Comparison of ENCODE assay signal across 20 cellular contexts in genomic region chr21:31945576-31945975, GRCh38.
DNase-seq lines count a peak whose midpoint lies in the region; ATAC-seq and TF ChIP-seq lines count a peak whose summit lies in the region.
"Had no signal": no experiment of that assay in that cellular context is flagged by ENCODE, and none has a peak within 500 bp of the region (broad histone marks: within the 10 kb centered on the region; RNA-seq: fewer than 3 reads in every experiment).

No MANE protein-coding gene starts in this region.

- no peaks in the 10 kb centered on the region for H4K20me1 ChIP-seq in neural progenitor cell (ENCODE audit: low read depth)

- H3K27ac ChIP-seq in neural progenitor cell = no peak overlapping the region
- H3K27ac ChIP-seq: ascending aorta, colonic mucosa, Peyer's patch, uterus had no signal

- H3K4me1 ChIP-seq in neural progenitor cell = peaks cover 6% of the 10 kb centered on the region
- H3K4me1 ChIP-seq: ascending aorta, colonic mucosa, Peyer's patch, stomach, uterus had no signal

- no peaks in the 10 kb centered on the region for H3K36me3 ChIP-seq in neural progenitor cell
- H3K36me3 ChIP-seq: ascending aorta, colonic mucosa, Peyer's patch, stomach, uterus had no signal

- no peak overlapping the region for H3K4me3 Mint-ChIP-seq in T-helper 17 cell
- no peak overlapping the region for H3K4me3 Mint-ChIP-seq in neural progenitor cell

- no peak overlapping the region for H2AFZ ChIP-seq in neural progenitor cell (replicated peaks)

- no peak for TF ChIP-seq CTCF in neural progenitor cell (IDR thresholded peaks at IDR 0.05)

- no peaks in the 10 kb centered on the region for H3K9me3 Mint-ChIP-seq in neural progenitor cell

- H3K36me3 Mint-ChIP-seq in T-helper 17 cell (ENCODE audit: low read depth) (peaks cover 4% of the 10 kb centered on the region), neural progenitor cell (peaks cover 64% of the 10 kb centered on the region)

- peak overlapping the region; percentile 63 for H3K27ac Mint-ChIP-seq in T-helper 17 cell
- peak overlapping the region; percentile 34 for H3K27ac Mint-ChIP-seq in neural progenitor cell

- DNase-seq in AG20443 (ENCODE audit: low spot score) (peak; percentile 75), T-helper 17 cell (no peak), fibroblast of peridontal ligament (ENCODE audit: extremely low read depth) (peak; percentile 65), neural progenitor cell (ENCODE audit: low spot score) (no peak), NCI-H2227 treated with DMSO at 0.1 percent for 48 hours (lab: John Stamatoyannopoulos, UW) (no peak), kidney tubule cell (ENCODE audit: low spot score) (no peak)
- DNase-seq: activated CD4-positive, alpha-beta T cell treated with anti-CD3 and anti-CD28 coated beads, Interleukin-2, amount 50 U/mL, for 4 hours; activated naive CD4-positive, alpha-beta T cell; activated T-cell treated with anti-CD3 and anti-CD28 coated beads for 4 hours; colonic mucosa; left colon; NCI-H146; Peyer's patch; stimulated activated CD4-positive, alpha-beta T cell treated with anti-CD3 and anti-CD28 coated beads, Interleukin-2, amount 100 ng/mL, for 24 hours; stomach; uterus had no signal

- ATAC-seq in T-helper 17 cell (no peak), HG02642 (IDR thresholded peaks at IDR 0.05; ENCODE audit: poor library complexity, unreplicated experiment) (no peak), HG03139 (IDR thresholded peaks at IDR 0.05; ENCODE audit: unreplicated experiment) (no peak)
- ATAC-seq: left colon, sciatic nerve had no signal

- H3K4me3 ChIP-seq in neural progenitor cell = no peak overlapping the region
- H3K4me3 ChIP-seq: ascending aorta, colonic mucosa, Peyer's patch, stomach, uterus had no signal

- H3K9me3 ChIP-seq in T-helper 17 cell (ENCODE audit: control insufficient read depth, low read length, poor library complexity, severe bottlenecking) = no peaks in the 10 kb centered on the region
- no peaks in the 10 kb centered on the region for H3K9me3 ChIP-seq in neural progenitor cell (ENCODE audit: low read depth)
- H3K9me3 ChIP-seq: ascending aorta, colonic mucosa, Peyer's patch, stomach, uterus had no signal

- H3K4me1 Mint-ChIP-seq in T-helper 17 cell (peaks cover 4% of the 10 kb centered on the region), neural progenitor cell (peaks cover 21% of the 10 kb centered on the region)

- no peaks in the 10 kb centered on the region for H3F3A ChIP-seq in neural progenitor cell (ENCODE audit: low read depth)

- H3K79me2 ChIP-seq in neural progenitor cell (ENCODE audit: low read depth) = no peaks in the 10 kb centered on the region

- no peak overlapping the region for H3K4me2 ChIP-seq in neural progenitor cell

- H3K27me3 Mint-ChIP-seq in T-helper 17 cell = peaks cover 48% of the 10 kb centered on the region
- H3K27me3 Mint-ChIP-seq in neural progenitor cell (ENCODE audit: insufficient read depth, low read depth) = no peaks in the 10 kb centered on the region

- no peak overlapping the region for H3K9ac ChIP-seq in neural progenitor cell

- no peaks in the 10 kb centered on the region for H3K27me3 ChIP-seq in neural progenitor cell
- H3K27me3 ChIP-seq: ascending aorta, colonic mucosa, Peyer's patch, stomach, uterus had no signal

Comparison
In these comparisons a context has a peak if more than half of its experiments do, and no peak if none do; other contexts are left out.
1. DNase-seq: peak in AG20443 (single experiment) and fibroblast of peridontal ligament (single experiment); none in T-helper 17 cell (0 of 3), neural progenitor cell (single experiment), NCI-H2227 treated with DMSO at 0.1 percent for 48 hours (single experiment) and kidney tubule cell (single experiment).